19 cellular contexts compared by ENCODE assay signal in genomic region chr6:73604461-73604860, GRCh38. TPM values are rescaled to one million over a fixed set of nuclear protein-coding genes. Genes with fewer than 3 reads are reported as not detected.
DNase-seq lines count a peak whose midpoint lies in the region; ATAC-seq and TF ChIP-seq lines count a peak whose summit lies in the region.
"Had no signal": no experiment of that assay in that cellular context is flagged by ENCODE, and none has a peak within 500 bp of the region (broad histone marks: within the 10 kb centered on the region; RNA-seq: fewer than 3 reads in every experiment).

No MANE protein-coding gene starts in this region.

- H3K4me3 Mint-ChIP-seq in activated CD4-positive, alpha-beta T cell treated with anti-CD3 and anti-CD28 coated beads, Interleukin-2, amount 10 ng/mL, durations not matched to agents 7 days and 5 days, result no peak overlapping the region
- no peak overlapping the region for H3K4me3 Mint-ChIP-seq in activated T-helper 17 cell treated with anti-CD3 and anti-CD28 coated beads, Interleukin-2, amount 50 U/mL, for 72 hours
- H3K4me3 Mint-ChIP-seq: B cell; CD4-positive, CD25-positive, alpha-beta regulatory T cell; CD8-positive, alpha-beta T cell; H9; HFFc6 had no signal

- no peaks in the 10 kb centered on the region for H3K27me3 ChIP-seq in parathyroid adenoma (ENCODE audit: control insufficient read depth, insufficient read depth, low read length)
- H3K27me3 ChIP-seq: BLaER1 had no signal

- H3K27ac Mint-ChIP-seq in activated CD4-positive, alpha-beta T cell treated with anti-CD3 and anti-CD28 coated beads, Interleukin-2, amount 10 ng/mL, durations not matched to agents 7 days and 5 days, result peak overlapping the region; percentile 31
- peak overlapping the region; percentile 71 for H3K27ac Mint-ChIP-seq in activated T-helper 17 cell treated with anti-CD3 and anti-CD28 coated beads, Interleukin-2, amount 50 U/mL, for 72 hours
- H3K27ac Mint-ChIP-seq: B cell; CD8-positive, alpha-beta T cell; HFFc6 had no signal

- no peak overlapping the region for H2AFZ ChIP-seq in parathyroid adenoma
- H2AFZ ChIP-seq: GM23248 had no signal

- H3K4me2 ChIP-seq in parathyroid adenoma (ENCODE audit: low read length), result no peak overlapping the region
- H3K4me2 ChIP-seq: BLaER1 had no signal

- H3K27me3 Mint-ChIP-seq in activated CD4-positive, alpha-beta T cell treated with anti-CD3 and anti-CD28 coated beads, Interleukin-2, amount 10 ng/mL, durations not matched to agents 7 days and 5 days, result no peaks in the 10 kb centered on the region
- H3K27me3 Mint-ChIP-seq in activated T-helper 17 cell treated with anti-CD3 and anti-CD28 coated beads, Interleukin-2, amount 50 U/mL, for 72 hours, result no peaks in the 10 kb centered on the region
- H3K27me3 Mint-ChIP-seq: B cell; CD4-positive, CD25-positive, alpha-beta regulatory T cell had no signal

- no peak for ATAC-seq in activated T-helper 17 cell treated with anti-CD3 and anti-CD28 coated beads, Interleukin-2, amount 50 U/mL, for 72 hours (replicated peaks)
- no peak for ATAC-seq in GM18517 (IDR thresholded peaks at IDR 0.05; ENCODE audit: unreplicated experiment)
- ATAC-seq: CD8-positive, alpha-beta T cell had no signal

- no peak for DNase-seq in activated CD4-positive, alpha-beta T cell treated with anti-CD3 and anti-CD28 coated beads, Interleukin-2, amount 10 ng/mL, durations not matched to agents 7 days and 5 days
- DNase-seq in activated CD4-positive, alpha-beta T cell treated with anti-CD3 and anti-CD28 coated beads, Interleukin-2, amount 50 U/mL, for 48 hours, result no peak
- DNase-seq in stimulated activated CD4-positive, alpha-beta T cell treated with anti-CD3 and anti-CD28 coated beads, Interleukin-4, amount 100 ng/mL, for 24 hours, result no peak
- no peak for DNase-seq in HT-29 (ENCODE audit: low spot score)
- DNase-seq: Caco-2; CD4-positive, CD25-positive, alpha-beta regulatory T cell; CD8-positive, alpha-beta T cell; DMS153; DND-41; GM23248; H9; HFFc6 had no signal

- no peaks in the 10 kb centered on the region for H3K4me1 Mint-ChIP-seq in activated CD4-positive, alpha-beta T cell treated with anti-CD3 and anti-CD28 coated beads, Interleukin-2, amount 10 ng/mL, durations not matched to agents 7 days and 5 days
- no peaks in the 10 kb centered on the region for H3K4me1 Mint-ChIP-seq in activated T-helper 17 cell treated with anti-CD3 and anti-CD28 coated beads, Interleukin-2, amount 50 U/mL, for 72 hours
- H3K4me1 Mint-ChIP-seq: B cell had no signal

- POLR2A ChIA-PET in activated CD4-positive, alpha-beta T cell treated with anti-CD3 and anti-CD28 coated beads, Interleukin-2, amount 10 ng/mL, durations not matched to agents 7 days and 5 days (lab: Charles Lee), result interaction anchor here (1.9 kb wide), 1 partner anchor 84 kb away, joined by 6 read pairs; no protein-coding TSS in a partner anchor

- no peaks in the 10 kb centered on the region for H3K9me3 ChIP-seq in parathyroid adenoma (ENCODE audit: control insufficient read depth, low read length)
- H3K9me3 ChIP-seq: BLaER1, Caco-2 had no signal

- H3K36me3 ChIP-seq in parathyroid adenoma (ENCODE audit: control insufficient read depth, insufficient read depth, low read length), result no peaks in the 10 kb centered on the region

- H3K9ac ChIP-seq in parathyroid adenoma, result no peak overlapping the region
- H3K9ac ChIP-seq: BLaER1, GM23248 had no signal

- no peak overlapping the region for H3K4me3 ChIP-seq in parathyroid adenoma (ENCODE audit: low read depth, low read length)
- H3K4me3 ChIP-seq: BLaER1, GM23248 had no signal

- no peaks in the 10 kb centered on the region for H3K79me2 ChIP-seq in parathyroid adenoma

- H3K9me3 Mint-ChIP-seq in activated CD4-positive, alpha-beta T cell treated with anti-CD3 and anti-CD28 coated beads, Interleukin-2, amount 10 ng/mL, durations not matched to agents 7 days and 5 days, result no peaks in the 10 kb centered on the region
- no peaks in the 10 kb centered on the region for H3K9me3 Mint-ChIP-seq in activated T-helper 17 cell treated with anti-CD3 and anti-CD28 coated beads, Interleukin-2, amount 50 U/mL, for 72 hours
- H3K9me3 Mint-ChIP-seq: CD4-positive, CD25-positive, alpha-beta regulatory T cell; CD8-positive, alpha-beta T cell; HFFc6 had no signal

- peaks cover 2% of the 10 kb centered on the region for H3K36me3 Mint-ChIP-seq in activated CD4-positive, alpha-beta T cell treated with anti-CD3 and anti-CD28 coated beads, Interleukin-2, amount 10 ng/mL, durations not matched to agents 7 days and 5 days (ENCODE audit: low read depth)
- H3K36me3 Mint-ChIP-seq in activated T-helper 17 cell treated with anti-CD3 and anti-CD28 coated beads, Interleukin-2, amount 50 U/mL, for 72 hours (ENCODE audit: low read depth), result peaks cover 55% of the 10 kb centered on the region

- CTCF ChIA-PET in activated CD4-positive, alpha-beta T cell treated with anti-CD3 and anti-CD28 coated beads, Interleukin-2, amount 10 ng/mL, durations not matched to agents 7 days and 5 days (lab: Charles Lee), result interaction anchor here (0.9 to 1.0 kb wide), 2 partner anchors 22 to 89 kb away, joined by 3 to 4 read pairs; no protein-coding TSS in a partner anchor

- TF ChIP-seq CTCF in parathyroid adenoma (IDR thresholded peaks at IDR 0.05), result no peak

- H3K4me1 ChIP-seq in parathyroid adenoma, result no peaks in the 10 kb centered on the region
- H3K4me1 ChIP-seq: BLaER1, Caco-2 had no signal

- peak overlapping the region; percentile 43 for H3K27ac ChIP-seq in parathyroid adenoma
- H3K27ac ChIP-seq: 22Rv1, BLaER1, C4-2B, GM23248 had no signal

RNA-seq across cellular contexts. Expression of gene SLC17A5, which starts 49.3 kb away (rescaled TPM):
- 1 to 10 TPM; 5.1 to 5.4 TPM for total RNA-seq in activated CD4-positive, alpha-beta T cell treated with anti-CD3 and anti-CD28 coated beads, Interleukin-2, amount 10 ng/mL, durations not matched to agents 7 days and 5 days
- 1 to 10 TPM; 4.8 to 6.4 TPM for total RNA-seq in activated T-helper 17 cell treated with anti-CD3 and anti-CD28 coated beads, Interleukin-2, amount 50 U/mL, for 72 hours
- total RNA-seq in HT-29 (2014; rRNA removed; shearing (Covaris generic)), result 9.7 and 10.8 TPM in 2 replicates
